8 cellular contexts compared by ENCODE assay signal in the genomic region with DNA sequence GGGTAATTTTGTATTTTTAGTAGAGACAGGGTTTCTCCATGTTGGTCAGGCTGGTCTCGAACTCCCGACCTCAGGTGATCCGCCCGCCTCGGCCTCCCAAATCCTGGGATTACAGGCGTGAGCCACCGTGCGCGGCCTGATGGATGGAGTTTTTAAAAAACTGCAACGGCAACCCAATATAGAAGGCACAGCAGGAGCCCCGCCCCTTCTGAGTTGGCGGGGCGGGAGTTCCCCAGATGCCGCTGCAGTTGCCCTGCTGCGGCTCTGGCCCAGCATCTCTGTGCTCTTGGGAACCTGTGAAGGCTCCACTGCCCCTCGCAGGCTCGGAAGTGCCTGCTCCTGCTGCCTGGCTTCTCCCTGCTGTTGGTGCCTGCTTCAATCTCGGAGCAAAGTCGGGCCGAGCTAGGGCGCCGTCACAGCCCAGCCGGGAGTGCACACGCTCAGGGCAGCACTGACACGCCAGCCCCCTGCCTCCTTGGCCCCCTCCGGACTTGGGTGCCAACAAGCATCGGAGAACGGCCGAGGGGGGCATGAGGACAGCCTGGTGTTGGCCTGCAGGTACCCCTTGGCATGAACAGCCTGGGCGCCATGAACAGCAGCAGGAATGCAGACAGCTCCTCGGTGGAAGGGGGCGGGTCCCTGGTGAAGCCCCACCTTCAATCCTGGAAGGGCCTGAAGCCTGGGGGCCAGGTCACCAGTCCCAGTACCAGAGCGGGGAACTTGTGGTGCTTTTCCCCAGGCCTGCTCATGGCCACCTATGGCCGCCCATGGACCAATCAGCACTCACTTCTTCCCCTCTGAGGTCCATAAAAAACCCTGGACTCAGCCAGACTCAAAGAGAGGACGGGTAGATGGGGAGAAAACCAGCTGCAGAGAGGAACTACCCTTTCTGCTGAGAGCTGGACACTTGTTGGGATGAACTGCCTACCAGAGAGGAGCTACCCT. TPM values are rescaled to one million over a fixed set of nuclear protein-coding genes. Genes with fewer than 3 reads are reported as not detected.
DNase-seq lines count a peak whose midpoint lies in the region; ATAC-seq, FAIRE-seq and TF ChIP-seq lines count a peak whose summit lies in the region.

No MANE protein-coding gene starts in this region.

- no peak for TF ChIP-seq CTCF in GM20000 (IDR thresholded peaks at IDR 0.05; ENCODE audit: extremely low read depth, missing control alignments)
- no peak for TF ChIP-seq CTCF in gastrocnemius medialis (IDR thresholded peaks at IDR 0.05 in 4 of 5, conservative IDR thresholded peaks at IDR 0.05 in 1 of 5)
- no peak for TF ChIP-seq CTCF in D721Med (IDR thresholded peaks at IDR 0.05; ENCODE audit: insufficient read depth, missing control alignments)

- peak overlapping the region; percentile 72 for H3K4me3 Mint-ChIP-seq in activated naive CD8-positive, alpha-beta T cell treated with anti-CD3 and anti-CD28 coated beads, Interleukin-2, amount 10 ng/mL, durations not matched to agents 7 days and 5 days

- peaks cover 2% of the 10 kb centered on the region for H3K9me3 Mint-ChIP-seq in activated naive CD8-positive, alpha-beta T cell treated with anti-CD3 and anti-CD28 coated beads, Interleukin-2, amount 10 ng/mL, durations not matched to agents 7 days and 5 days

- no peak for FAIRE-seq in D721Med (lab: Jason Lieb, UNC)

- H3K4me3 ChIP-seq in gastrocnemius medialis: peak overlapping the region; percentile 30 to 40 (median 38)

- peaks cover 9 to 14% (median 9%) of the 10 kb centered on the region in 3 donors for H3K27me3 ChIP-seq in gastrocnemius medialis

- TF ChIP-seq POLR2A in Raji (IDR thresholded peaks at IDR 0.05; ENCODE audit: insufficient read depth, low read depth, low read length) (peak; percentile 58), gastrocnemius medialis (IDR thresholded peaks at IDR 0.05) (no peak)

- no peaks in the 10 kb centered on the region for H3K36me3 ChIP-seq in gastrocnemius medialis

- no peaks in the 10 kb centered on the region for H3K9me3 ChIP-seq in gastrocnemius medialis

- DNase-seq in GM20000 (ENCODE audit: low spot score): peak; percentile 73
- peak; percentile 64 for DNase-seq in activated naive CD8-positive, alpha-beta T cell treated with anti-CD3 and anti-CD28 coated beads, Interleukin-2, amount 10 ng/mL, durations not matched to agents 7 days and 5 days
- peak; percentile 51 for DNase-seq in hepatic stellate cell (ENCODE audit: low spot score)
- no peak for DNase-seq in gastrocnemius medialis
- no peak for DNase-seq in DMS153 treated with DMSO at 0.1 percent for 48 hours (lab: John Stamatoyannopoulos, UW; ENCODE audit: unreplicated experiment)
- DNase-seq in NCI-H146 (lab: John Stamatoyannopoulos, UW): no peak
- DNase-seq in D721Med (ENCODE audit: insufficient read length, low spot score): no peak

- peaks cover 9 to 12% of the 10 kb centered on the region in 2 donors for H3K4me1 ChIP-seq in gastrocnemius medialis

- peaks cover 2% of the 10 kb centered on the region for H3K36me3 Mint-ChIP-seq in activated naive CD8-positive, alpha-beta T cell treated with anti-CD3 and anti-CD28 coated beads, Interleukin-2, amount 10 ng/mL, durations not matched to agents 7 days and 5 days

- intact Hi-C loops in gastrocnemius medialis (cut with DNase I; ENCODE audit: low total_unique reads): no loop called here

- in situ Hi-C loops in gastrocnemius medialis (cut with MboI; ENCODE audit: low sequenced_read_pairs in 4 of 4): no loop called here

- H3K4me1 Mint-ChIP-seq in activated naive CD8-positive, alpha-beta T cell treated with anti-CD3 and anti-CD28 coated beads, Interleukin-2, amount 10 ng/mL, durations not matched to agents 7 days and 5 days: peaks cover 33% of the 10 kb centered on the region

- H3K27me3 Mint-ChIP-seq in activated naive CD8-positive, alpha-beta T cell treated with anti-CD3 and anti-CD28 coated beads, Interleukin-2, amount 10 ng/mL, durations not matched to agents 7 days and 5 days: no peaks in the 10 kb centered on the region

- no peak overlapping the region for H3K27ac ChIP-seq in gastrocnemius medialis

- H3K27ac Mint-ChIP-seq in activated naive CD8-positive, alpha-beta T cell treated with anti-CD3 and anti-CD28 coated beads, Interleukin-2, amount 10 ng/mL, durations not matched to agents 7 days and 5 days: peak overlapping the region; percentile 42

- peak; percentile 35 for ATAC-seq in activated naive CD8-positive, alpha-beta T cell treated with anti-CD3 and anti-CD28 coated beads, Interleukin-2, amount 10 ng/mL, durations not matched to agents 7 days and 5 days (ENCODE audit: low read depth)
- no peak for ATAC-seq in gastrocnemius medialis

- POLR2A ChIA-PET in activated naive CD8-positive, alpha-beta T cell treated with anti-CD3 and anti-CD28 coated beads, Interleukin-2, amount 10 ng/mL, durations not matched to agents 7 days and 5 days (lab: Charles Lee): interaction anchor here (0.6 to 2.9 kb wide), 4 partner anchors 20 to 118 kb away, joined by 3 to 23 read pairs (median 4); partner anchors contain the start of gene COPS3

RNA-seq across cellular contexts. Expression of gene NT5M, which starts 2.3 kb away (rescaled TPM):
- total RNA-seq in activated naive CD8-positive, alpha-beta T cell treated with anti-CD3 and anti-CD28 coated beads, Interleukin-2, amount 10 ng/mL, durations not matched to agents 7 days and 5 days: 10 to 100 TPM in 1 of 2 experiments, 1 to 10 TPM in 1; 7.4 to 10.2 TPM
- 10 to 100 TPM in 2 of 4 donors, 1 to 10 TPM in 2; 3.7 to 15.7 (median 8.0) TPM for total RNA-seq in gastrocnemius medialis

RNA-seq across cellular contexts. Expression of gene COPS3, which starts 19.9 kb away (rescaled TPM):
- total RNA-seq in activated naive CD8-positive, alpha-beta T cell treated with anti-CD3 and anti-CD28 coated beads, Interleukin-2, amount 10 ng/mL, durations not matched to agents 7 days and 5 days: 10 to 100 TPM; 79.5 to 85.4 TPM
- total RNA-seq in gastrocnemius medialis: 100 to 1,000 TPM; 145 to 249 (median 175) TPM

Comparison
In these comparisons a context has a peak if more than half of its experiments do, and no peak if none do; other contexts are left out.
1. DNase-seq: peak in GM20000 (single experiment), activated naive CD8-positive, alpha-beta T cell treated with anti-CD3 and anti-CD28 coated beads, Interleukin-2, amount 10 ng/mL, durations not matched to agents 7 days and 5 days (single experiment) and hepatic stellate cell (single experiment); none in gastrocnemius medialis (0 of 2), DMS153 treated with DMSO at 0.1 percent for 48 hours (single experiment), NCI-H146 (single experiment) and D721Med (single experiment).